ENCODE assay signal across 10 cellular contexts in genomic region chr7:117019786-117020604, GRCh38.
DNase-seq lines count a peak whose midpoint lies in the region; ATAC-seq, FAIRE-seq and TF ChIP-seq lines count a peak whose summit lies in the region.
"Had no signal": no experiment of that assay in that cellular context is flagged by ENCODE, and none has a peak within 500 bp of the region (broad histone marks: within the 10 kb centered on the region; RNA-seq: fewer than 3 reads in every experiment).

No MANE protein-coding gene starts in this region.

- H3K27ac ChIP-seq in right atrium auricular region = peak overlapping the region; percentile 37 to 46
- no peak overlapping the region for H3K27ac ChIP-seq in small intestine (ENCODE audit: low read depth in 1 of 2, low read length in 1 of 2)

- no peaks in the 10 kb centered on the region for H3K9me3 ChIP-seq in right atrium auricular region
- H3K9me3 ChIP-seq in small intestine (ENCODE audit: control insufficient read depth, low read depth) = no peaks in the 10 kb centered on the region
- H3K9me3 ChIP-seq: upper lobe of left lung had no signal

- ATAC-seq in HG02759 (IDR thresholded peaks at IDR 0.05; ENCODE audit: unreplicated experiment) (no peak), GM18517 (IDR thresholded peaks at IDR 0.05; ENCODE audit: unreplicated experiment) (no peak)

- H3K27me3 ChIP-seq in right atrium auricular region (no peaks in the 10 kb centered on the region), small intestine (ENCODE audit: control insufficient read depth in 2 of 2, insufficient read depth in 2 of 2, low read length in 2 of 2) (no peaks in the 10 kb centered on the region)
- H3K27me3 ChIP-seq: upper lobe of left lung had no signal

- DNase-seq in AG08396 (ENCODE audit: low spot score) = peak; percentile 73
- DNase-seq in NCI-H1694 treated with DMSO at 0.1 percent for 48 hours (lab: John Stamatoyannopoulos, UW) = peak; percentile 84
- DNase-seq in anterior cingulate cortex (lab: John Stamatoyannopoulos, UW) = peak; percentile 24 to 93 (median 78)
- DNase-seq in right atrium auricular region (ENCODE audit: low spot score) = peak; percentile 73
- DNase-seq in putamen (ENCODE audit: low spot score) = peak; percentile 90
- DNase-seq in small intestine = no peak
- DNase-seq: DND-41 had no signal

- peaks cover 0 to 41% of the 10 kb centered on the region in 2 donors for H3K4me1 ChIP-seq in right atrium auricular region
- H3K4me1 ChIP-seq in small intestine (ENCODE audit: control insufficient read depth in 2 of 2, insufficient read depth in 1 of 2, low read depth in 1 of 2, low read length in 1 of 2) = no peaks in the 10 kb centered on the region

- WGBS in small intestine, 3 donors = 58 to 82% (median 80%) methylated on average over 18 of the region's 18 CpGs

- H3K36me3 ChIP-seq in right atrium auricular region (no peaks in the 10 kb centered on the region), small intestine (ENCODE audit: control insufficient read depth in 2 of 2, insufficient read depth in 2 of 2, low read length in 2 of 2) (no peaks in the 10 kb centered on the region)
- H3K36me3 ChIP-seq: upper lobe of left lung had no signal

- no peak for TF ChIP-seq CTCF in right atrium auricular region (IDR thresholded peaks at IDR 0.05)

- no peak for FAIRE-seq in small intestine (lab: Jason Lieb, UNC)

- H3K4me3 ChIP-seq in right atrium auricular region (peak overlapping the region; percentile 14 to 40), small intestine (ENCODE audit: low read depth in 1 of 2, low read length in 2 of 2) (no peak overlapping the region)

Comparison
In these comparisons a context has a peak if more than half of its experiments do, and no peak if none do; other contexts are left out.
1. H3K27ac ChIP-seq: peak in right atrium auricular region (2 of 2); none in small intestine (0 of 2).
2. H3K4me3 ChIP-seq: peak in right atrium auricular region (2 of 2); none in small intestine (0 of 2).